Comparison of ENCODE assay signal across 31 cellular contexts in genomic region chr5:2265341-2265740, GRCh38.
DNase-seq lines count a peak whose midpoint lies in the region; ATAC-seq and TF ChIP-seq lines count a peak whose summit lies in the region.
"Had no signal": no experiment of that assay in that cellular context is flagged by ENCODE, and none has a peak within 500 bp of the region (broad histone marks: within the 10 kb centered on the region; RNA-seq: fewer than 3 reads in every experiment).

No MANE protein-coding gene starts in this region.

- H3K27me3 ChIP-seq in sigmoid colon: peaks cover 0 to 6% (median 0%) of the 10 kb centered on the region in 3 donors
- H3K27me3 ChIP-seq: BE2C; BLaER1; BLaER1 treated with 17β-estradiol and CSF1 and Interleukin-3, amounts not matched to agents 10 nM and 100 nM had no signal

- H3K27me3 Mint-ChIP-seq in osteocyte (ENCODE audit: unreplicated experiment): no peaks in the 10 kb centered on the region
- H3K27me3 Mint-ChIP-seq: B cell; CD4-positive, alpha-beta T cell had no signal

- no peaks in the 10 kb centered on the region for H3K9me3 ChIP-seq in sigmoid colon
- H3K9me3 ChIP-seq: A549, BE2C, BLaER1, Caco-2 had no signal

- DNase-seq in osteocyte (ENCODE audit: extremely low spot score, unreplicated experiment) (peak; percentile 54), sigmoid colon (peak; percentile 12), LoVo (ENCODE audit: low spot score) (no peak)
- DNase-seq: 8988T; ACHN; AML-193; BE2C; C1 segment of cervical spinal cord; Caco-2; Calu3; CD4-positive, alpha-beta memory T cell; CD4-positive, alpha-beta T cell; CD4-positive, CD25-positive, alpha-beta regulatory T cell; CD8-positive, alpha-beta memory T cell; CD8-positive, alpha-beta T cell; COR-L47; DMS 273 treated with DMSO at 0.1 percent for 48 hours; DMS153; DMS53; DMS79; DMS79 treated with DMSO at 0.1 percent for 48 hours; DND-41; EL had no signal

- no peaks in the 10 kb centered on the region for H3K4me1 Mint-ChIP-seq in osteocyte (ENCODE audit: unreplicated experiment)
- H3K4me1 Mint-ChIP-seq: B cell; CD14-positive monocyte; CD4-positive, alpha-beta memory T cell; CD4-positive, CD25-positive, alpha-beta regulatory T cell; CD8-positive, alpha-beta memory T cell had no signal

- intact Hi-C loops in sigmoid colon (cut with DNase I): no loop called here

- H3K36me3 ChIP-seq in sigmoid colon: no peaks in the 10 kb centered on the region
- H3K36me3 ChIP-seq: BE2C; BLaER1; BLaER1 treated with 17β-estradiol and CSF1 and Interleukin-3, amounts not matched to agents 10 nM and 100 nM had no signal

- no peak overlapping the region for H3K27ac Mint-ChIP-seq in osteocyte (ENCODE audit: unreplicated experiment)
- H3K27ac Mint-ChIP-seq: B cell; CD14-positive monocyte; CD4-positive, alpha-beta memory T cell; CD4-positive, alpha-beta T cell; CD8-positive, alpha-beta memory T cell; CD8-positive, alpha-beta T cell had no signal

- ATAC-seq in GM21717 (IDR thresholded peaks at IDR 0.05; ENCODE audit: unreplicated experiment): no peak
- ATAC-seq: A549; CD8-positive, alpha-beta T cell had no signal

- no peaks in the 10 kb centered on the region for H3K4me1 ChIP-seq in sigmoid colon
- H3K4me1 ChIP-seq: A549, BE2C, Caco-2 had no signal

- H3K4me3 ChIP-seq in sigmoid colon: no peak overlapping the region
- H3K4me3 ChIP-seq: A549; BLaER1; BLaER1 treated with 17β-estradiol and CSF1 and Interleukin-3, amounts not matched to agents 10 nM and 100 nM had no signal

- no peak for TF ChIP-seq POLR2A in sigmoid colon (IDR thresholded peaks at IDR 0.05)

- H3K9me3 Mint-ChIP-seq in osteocyte (ENCODE audit: unreplicated experiment): peaks cover 17% of the 10 kb centered on the region
- H3K9me3 Mint-ChIP-seq: CD4-positive, alpha-beta T cell; CD8-positive, alpha-beta memory T cell; CD8-positive, alpha-beta T cell had no signal

- 78 to 89% methylated on average over 11 of the region's 11 CpGs for WGBS in sigmoid colon, 2 donors

- TF ChIP-seq EP300 in sigmoid colon (IDR thresholded peaks at IDR 0.05): no peak

- TF ChIP-seq CTCF in osteocyte (IDR thresholded peaks at IDR 0.05): no peak
- no peak for TF ChIP-seq CTCF in sigmoid colon (IDR thresholded peaks at IDR 0.05)

- no peak overlapping the region for H3K27ac ChIP-seq in sigmoid colon
- H3K27ac ChIP-seq: 22Rv1; A549; BLaER1; BLaER1 treated with 17β-estradiol and CSF1 and Interleukin-3, amounts not matched to agents 10 nM and 100 nM; C4-2B had no signal

- no peak overlapping the region for H3K4me3 Mint-ChIP-seq in osteocyte (ENCODE audit: unreplicated experiment)
- H3K4me3 Mint-ChIP-seq: B cell; CD14-positive monocyte; CD4-positive, alpha-beta memory T cell; CD4-positive, alpha-beta T cell; CD4-positive, CD25-positive, alpha-beta regulatory T cell; CD8-positive, alpha-beta memory T cell; CD8-positive, alpha-beta T cell had no signal

- no peaks in the 10 kb centered on the region for H3K36me3 Mint-ChIP-seq in osteocyte (ENCODE audit: unreplicated experiment)
- H3K36me3 Mint-ChIP-seq: CD14-positive monocyte; CD4-positive, alpha-beta memory T cell; CD4-positive, CD25-positive, alpha-beta regulatory T cell; CD8-positive, alpha-beta memory T cell; CD8-positive, alpha-beta T cell had no signal
